Comparison of ENCODE assay signal across 19 cellular contexts in the genomic region with DNA sequence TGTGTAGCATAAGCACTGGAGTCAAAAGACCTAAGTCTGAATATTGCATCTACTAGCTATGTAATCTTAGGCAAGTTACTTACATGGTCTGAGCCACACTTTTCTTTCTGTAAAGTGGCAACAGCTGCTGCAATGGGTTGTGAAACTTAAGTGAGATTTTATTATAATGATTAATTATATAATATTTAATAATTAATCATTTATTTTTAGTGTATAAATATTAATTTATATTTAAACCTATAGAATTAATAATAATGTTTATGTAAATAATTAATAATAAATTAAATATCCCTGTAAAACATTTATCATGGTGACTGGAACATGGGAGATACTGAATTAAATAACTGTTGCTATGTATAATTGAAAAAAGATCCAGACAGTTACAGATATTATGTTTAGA.
A peak's percentile ranks its signal among the peaks of the same experiment; 100 is the strongest.
DNase-seq lines count a peak whose midpoint lies in the region; ATAC-seq, FAIRE-seq and TF ChIP-seq lines count a peak whose summit lies in the region.
"Had no signal": no experiment of that assay in that cellular context is flagged by ENCODE, and none has a peak within 500 bp of the region (broad histone marks: within the 10 kb centered on the region; RNA-seq: fewer than 3 reads in every experiment).

No MANE protein-coding gene starts in this region.

- H3K27ac Mint-ChIP-seq in WTC11 = no peak overlapping the region
- H3K27ac Mint-ChIP-seq: CD4-positive, alpha-beta memory T cell; H9 had no signal

- no peaks in the 10 kb centered on the region for H3K9me3 ChIP-seq in kidney (ENCODE audit: control insufficient read depth in 1 of 2, low read length in 2 of 2)

- no peaks in the 10 kb centered on the region for H3K36me3 ChIP-seq in kidney (ENCODE audit: control insufficient read depth in 1 of 2, insufficient read depth in 2 of 2, low read length in 2 of 2)

- CTCF ChIA-PET in WTC11 (lab: Charles Lee) = no interaction called here

- H3K27ac ChIP-seq in kidney (ENCODE audit: low read depth in 2 of 2, low read length in 2 of 2) = no peak overlapping the region
- H3K27ac ChIP-seq: GM23248 had no signal

- peaks cover 8% of the 10 kb centered on the region for H3K4me1 Mint-ChIP-seq in WTC11

- no peaks in the 10 kb centered on the region for H3K4me1 ChIP-seq in kidney (ENCODE audit: control insufficient read depth in 1 of 2, insufficient read depth in 1 of 2, low read depth in 1 of 2, low read length in 2 of 2)

- H3K9ac ChIP-seq in kidney (ENCODE audit: low read length in 2 of 2) = no peak overlapping the region
- H3K9ac ChIP-seq: GM23248 had no signal

- POLR2A ChIA-PET in WTC11 (lab: Charles Lee) = interaction anchor here (0.6 kb wide), 3 partner anchors 212 to 1026 kb away, joined by 3 to 5 read pairs (median 3); partner anchors contain the start of gene LRRC7

- no peak for ATAC-seq in WTC11
- ATAC-seq: HCT116 had no signal

- FAIRE-seq in G401.6 (lab: Jason Lieb, UNC) (peak; percentile 79), kidney (lab: Jason Lieb, UNC) (peak; percentile 82)
- FAIRE-seq: GM12892, GM19239, H1 had no signal

- TF ChIP-seq CTCF in WTC11 (IDR thresholded peaks at IDR 0.05) (no peak), kidney (IDR thresholded peaks at IDR 0.05; ENCODE audit: borderline replicate concordance, extremely low read depth, insufficient read depth) (no peak)

- intact Hi-C loops in kidney (cut with DNase I) = no loop called here

- DNase-seq in WTC11 (ENCODE audit: low spot score) = no peak
- DNase-seq in kidney = no peak
- DNase-seq in hippocampal formation (lab: John Stamatoyannopoulos, UW) = no peak
- no peak for DNase-seq in HPDE6-E6E7 (ENCODE audit: extremely low spot score)
- DNase-seq in effector CD8-positive, alpha-beta T cell (lab: John Stamatoyannopoulos, UW) = no peak
- DNase-seq: 8988T; C1 segment of cervical spinal cord; Calu3; CD4-positive, alpha-beta memory T cell; COR-L47; DMS53; DMS79 treated with DMSO at 0.1 percent for 48 hours; GM23248; H9 had no signal

- no peaks in the 10 kb centered on the region for H3K27me3 Mint-ChIP-seq in WTC11 (ENCODE audit: low read depth)
- H3K27me3 Mint-ChIP-seq: CD4-positive, alpha-beta memory T cell had no signal

- H3K4me3 ChIP-seq in kidney (ENCODE audit: low read length in 2 of 2) = no peak overlapping the region
- H3K4me3 ChIP-seq: GM23248 had no signal

- H3K36me3 Mint-ChIP-seq in WTC11 = no peaks in the 10 kb centered on the region
- H3K36me3 Mint-ChIP-seq: CD4-positive, alpha-beta memory T cell had no signal

- H3K9me3 Mint-ChIP-seq in WTC11 = no peaks in the 10 kb centered on the region
- H3K9me3 Mint-ChIP-seq: CD4-positive, alpha-beta memory T cell; H9 had no signal

- H3K4me3 Mint-ChIP-seq in WTC11 = no peak overlapping the region
- H3K4me3 Mint-ChIP-seq: CD4-positive, alpha-beta memory T cell; H9 had no signal

TF ChIP-seq in WTC11, 78 proteins besides CTCF, POLR2A, EP300 and RAD21:
- TF ChIP-seq, protein P1, sequence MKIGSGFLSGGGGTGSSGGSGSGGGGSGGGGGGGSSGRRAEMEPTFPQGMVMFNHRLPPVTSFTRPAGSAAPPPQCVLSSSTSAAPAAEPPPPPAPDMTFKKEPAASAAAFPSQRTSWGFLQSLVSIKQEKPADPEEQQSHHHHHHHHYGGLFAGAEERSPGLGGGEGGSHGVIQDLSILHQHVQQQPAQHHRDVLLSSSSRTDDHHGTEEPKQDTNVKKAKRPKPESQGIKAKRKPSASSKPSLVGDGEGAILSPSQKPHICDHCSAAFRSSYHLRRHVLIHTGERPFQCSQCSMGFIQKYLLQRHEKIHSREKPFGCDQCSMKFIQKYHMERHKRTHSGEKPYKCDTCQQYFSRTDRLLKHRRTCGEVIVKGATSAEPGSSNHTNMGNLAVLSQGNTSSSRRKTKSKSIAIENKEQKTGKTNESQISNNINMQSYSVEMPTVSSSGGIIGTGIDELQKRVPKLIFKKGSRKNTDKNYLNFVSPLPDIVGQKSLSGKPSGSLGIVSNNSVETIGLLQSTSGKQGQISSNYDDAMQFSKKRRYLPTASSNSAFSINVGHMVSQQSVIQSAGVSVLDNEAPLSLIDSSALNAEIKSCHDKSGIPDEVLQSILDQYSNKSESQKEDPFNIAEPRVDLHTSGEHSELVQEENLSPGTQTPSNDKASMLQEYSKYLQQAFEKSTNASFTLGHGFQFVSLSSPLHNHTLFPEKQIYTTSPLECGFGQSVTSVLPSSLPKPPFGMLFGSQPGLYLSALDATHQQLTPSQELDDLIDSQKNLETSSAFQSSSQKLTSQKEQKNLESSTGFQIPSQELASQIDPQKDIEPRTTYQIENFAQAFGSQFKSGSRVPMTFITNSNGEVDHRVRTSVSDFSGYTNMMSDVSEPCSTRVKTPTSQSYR (CRISPR knock-in tag; IDR thresholded peaks at IDR 0.05) = no peak
- TF ChIP-seq HMGA2 (CRISPR knock-in tag; IDR thresholded peaks at IDR 0.05) = peak; percentile 99
